Comparison of ENCODE assay signal across 11 cellular contexts in genomic region chr3:14413381-14414071, GRCh38. TPM values are rescaled to one million over a fixed set of nuclear protein-coding genes. Genes with fewer than 3 reads are reported as not detected.
DNase-seq lines count a peak whose midpoint lies in the region; ATAC-seq and TF ChIP-seq lines count a peak whose summit lies in the region.
"Had no signal": no experiment of that assay in that cellular context is flagged by ENCODE, and none has a peak within 500 bp of the region (broad histone marks: within the 10 kb centered on the region; RNA-seq: fewer than 3 reads in every experiment).

No MANE protein-coding gene starts in this region.

- POLR2A ChIA-PET in activated B cell treated with CpG ODN at 0.5 μM for 24 hours (lab: Charles Lee), result no interaction called here

- H3K27me3 Mint-ChIP-seq in CD14-positive monocyte (ENCODE audit: low read depth in 3 of 3) (peaks cover 0 to 2% (median 1%) of the 10 kb centered on the region in 3 donors), activated B cell treated with CpG ODN at 0.5 μM for 24 hours (no peaks in the 10 kb centered on the region)

- TF ChIP-seq CTCF in CD14-positive monocyte (IDR thresholded peaks at IDR 0.05), result no peak
- TF ChIP-seq CTCF in activated B cell treated with CpG ODN at 0.5 μM for 24 hours (IDR thresholded peaks at IDR 0.05), result no peak
- no peak for TF ChIP-seq CTCF in lower lobe of right lung (IDR thresholded peaks at IDR 0.05)

- H3K27me3 ChIP-seq in HUES48 (ENCODE audit: control insufficient read depth, insufficient read depth, low read length) (no peaks in the 10 kb centered on the region), lower lobe of right lung (ENCODE audit: low read depth) (no peaks in the 10 kb centered on the region)
- H3K27me3 ChIP-seq: testis had no signal

- H3K4me3 Mint-ChIP-seq in CD14-positive monocyte (no peak overlapping the region), activated B cell treated with CpG ODN at 0.5 μM for 24 hours (no peak overlapping the region)

- ATAC-seq in activated B cell treated with CpG ODN at 0.5 μM for 24 hours (ENCODE audit: low read depth) (peak; percentile 75), lower lobe of right lung (peak; percentile 54 to 56), HG03196 (IDR thresholded peaks at IDR 0.05; ENCODE audit: unreplicated experiment) (no peak), HG02642 (IDR thresholded peaks at IDR 0.05; ENCODE audit: poor library complexity, unreplicated experiment) (no peak)

- H3K9me3 ChIP-seq in HUES48 (ENCODE audit: control insufficient read depth, insufficient read depth, low read length) (no peaks in the 10 kb centered on the region), lower lobe of right lung (no peaks in the 10 kb centered on the region)
- H3K9me3 ChIP-seq: testis had no signal

- H3K36me3 ChIP-seq in HUES48 (ENCODE audit: control insufficient read depth, insufficient read depth, low read length) (peaks cover 34% of the 10 kb centered on the region), lower lobe of right lung (peaks cover 31% of the 10 kb centered on the region)

- DNase-seq in CD14-positive monocyte (ENCODE audit: low spot score) (no peak), activated B cell treated with CpG ODN at 0.5 μM for 24 hours (no peak), lower lobe of right lung (peak; percentile 79), NCI-H128 (lab: John Stamatoyannopoulos, UW; ENCODE audit: unreplicated experiment) (no peak), NCI-H2107 (lab: John Stamatoyannopoulos, UW) (no peak)
- DNase-seq: Calu3, NCI-H82 had no signal

- CTCF ChIA-PET in activated B cell treated with CpG ODN at 0.5 μM for 24 hours (lab: Charles Lee), result no interaction called here

- peaks cover 28% of the 10 kb centered on the region for H3K4me1 ChIP-seq in HUES48 (ENCODE audit: control insufficient read depth, insufficient read depth, low read length)
- H3K4me1 ChIP-seq in lower lobe of right lung, result peaks cover 75% of the 10 kb centered on the region

- H3K27ac ChIP-seq in HUES48 (ENCODE audit: low read depth, low read length) (peak overlapping the region; percentile 77), lower lobe of right lung (peak overlapping the region; percentile 68)
- H3K27ac ChIP-seq: testis had no signal

- peak overlapping the region; percentile 58 to 88 (median 78) for H3K27ac Mint-ChIP-seq in CD14-positive monocyte
- peak overlapping the region; percentile 24 for H3K27ac Mint-ChIP-seq in activated B cell treated with CpG ODN at 0.5 μM for 24 hours

- intact Hi-C loops in CD14-positive monocyte (cut with micrococcal nuclease) (no loop called here), activated B cell treated with CpG ODN at 0.5 μM for 24 hours (cut with micrococcal nuclease) (loop anchor here (1.0 kb wide), 2 partner anchors 11 kb away; partner anchors contain the start of gene SLC6A6), lower lobe of right lung (cut with DNase I) (no loop called here)

- H3K9me3 Mint-ChIP-seq in CD14-positive monocyte, result peaks cover 0 to 3% (median 0%) of the 10 kb centered on the region in 7 donors
- no peaks in the 10 kb centered on the region for H3K9me3 Mint-ChIP-seq in activated B cell treated with CpG ODN at 0.5 μM for 24 hours

- H3K4me3 ChIP-seq in HUES48 (ENCODE audit: low read depth, low read length) (peak overlapping the region; percentile 33; the same call in 1 of the 2 replicates), lower lobe of right lung (no peak overlapping the region)
- H3K4me3 ChIP-seq: testis had no signal

- H3K36me3 Mint-ChIP-seq in CD14-positive monocyte (peaks cover 67 to 85% of the 10 kb centered on the region in 2 donors), activated B cell treated with CpG ODN at 0.5 μM for 24 hours (ENCODE audit: low read depth) (peaks cover 47% of the 10 kb centered on the region)

- no peak overlapping the region for H3K9ac ChIP-seq in HUES48 (ENCODE audit: low read depth, low read length)

- peaks cover 76% of the 10 kb centered on the region for H3K4me1 Mint-ChIP-seq in CD14-positive monocyte
- H3K4me1 Mint-ChIP-seq in activated B cell treated with CpG ODN at 0.5 μM for 24 hours, result peaks cover 53% of the 10 kb centered on the region

RNA-seq across cellular contexts. Expression of gene SLC6A6, which starts 11.1 kb away (rescaled TPM):
- polyA plus RNA-seq in CD14-positive monocyte, result 10 to 100 TPM; 18.4 to 24.5 TPM
- total RNA-seq in activated B cell treated with CpG ODN at 0.5 μM for 24 hours (67.2 and 67.3 TPM in 2 replicates), lower lobe of right lung (84.0 TPM)

Comparison
In these comparisons a context has a peak if more than half of its experiments do, and no peak if none do; other contexts are left out.
1. ATAC-seq: peak in activated B cell treated with CpG ODN at 0.5 μM for 24 hours (single experiment) and lower lobe of right lung (2 of 2); none in HG03196 (single experiment) and HG02642 (single experiment).